Comparison of ENCODE assay signal across 17 cellular contexts in genomic region chr19:55325172-55325571, GRCh38. TPM values are rescaled to one million over a fixed set of nuclear protein-coding genes. Genes with fewer than 3 reads are reported as not detected.
DNase-seq lines count a peak whose midpoint lies in the region; TF ChIP-seq lines count a peak whose summit lies in the region.
"Had no signal": no experiment of that assay in that cellular context is flagged by ENCODE, and none has a peak within 500 bp of the region (broad histone marks: within the 10 kb centered on the region; RNA-seq: fewer than 3 reads in every experiment).

TSS of gene TMEM150B (minus strand) at chr19:55325341. CDS start at chr19:55321036, 4,305 bp downstream.

- H3K4me3 ChIP-seq in Peyer's patch (peak within 1 kb of the TSS in 1 of 4 donors; percentile 7), subcutaneous abdominal adipose tissue (ENCODE audit: low read depth in 1 of 5, low read length in 5 of 5) (peak within 1 kb of the TSS; percentile 6 to 57 (median 36))
- H3K4me3 ChIP-seq: skin epidermis had no signal

- H3K27ac Mint-ChIP-seq in activated CD4-positive, alpha-beta T cell treated with anti-CD3 and anti-CD28 coated beads, Interleukin-2, amount 10 ng/mL, durations not matched to agents 7 days and 5 days = peak within 1 kb of the TSS; percentile 50
- H3K27ac Mint-ChIP-seq: stimulated activated naive CD8-positive, alpha-beta T cell treated with anti-CD3 and anti-CD28 coated beads, Interleukin-15, amount 100 ng/mL, for 72 hours had no signal

- CTCF ChIA-PET in activated CD4-positive, alpha-beta T cell treated with anti-CD3 and anti-CD28 coated beads, Interleukin-2, amount 10 ng/mL, durations not matched to agents 7 days and 5 days (lab: Charles Lee) = interaction anchor here (1.6 kb wide), 1 partner anchor 14 kb away, joined by 4 read pairs; the partner anchor contains the start of gene KMT5C

- H3K36me3 ChIP-seq in Peyer's patch (peaks cover 0 to 2% (median 0%) of the 10 kb centered on the region in 3 donors), subcutaneous abdominal adipose tissue (ENCODE audit: control insufficient read depth in 5 of 5, insufficient read depth in 5 of 5, low read length in 5 of 5) (no peaks in the 10 kb centered on the region)

- peaks cover 19% of the 10 kb centered on the region for H3K27me3 Mint-ChIP-seq in activated CD4-positive, alpha-beta T cell treated with anti-CD3 and anti-CD28 coated beads, Interleukin-2, amount 10 ng/mL, durations not matched to agents 7 days and 5 days

- peak within 1 kb of the TSS in 3 of 5 donors; percentile 2 to 59 (median 37) for H3K9ac ChIP-seq in subcutaneous abdominal adipose tissue (ENCODE audit: low read length in 5 of 5)

- no peaks in the 10 kb centered on the region for H3K36me3 Mint-ChIP-seq in activated CD4-positive, alpha-beta T cell treated with anti-CD3 and anti-CD28 coated beads, Interleukin-2, amount 10 ng/mL, durations not matched to agents 7 days and 5 days (ENCODE audit: low read depth)

- no peak for TF ChIP-seq CTCF in Peyer's patch (IDR thresholded peaks at IDR 0.05)

- no peak within 1 kb of the TSS for H3K4me3 Mint-ChIP-seq in activated CD4-positive, alpha-beta T cell treated with anti-CD3 and anti-CD28 coated beads, Interleukin-2, amount 10 ng/mL, durations not matched to agents 7 days and 5 days
- H3K4me3 Mint-ChIP-seq: stimulated activated naive CD8-positive, alpha-beta T cell treated with anti-CD3 and anti-CD28 coated beads, Interleukin-15, amount 100 ng/mL, for 72 hours had no signal

- no peaks in the 10 kb centered on the region for H3K27me3 ChIP-seq in Peyer's patch
- H3K27me3 ChIP-seq in subcutaneous abdominal adipose tissue (ENCODE audit: control insufficient read depth in 5 of 5, insufficient read depth in 4 of 5, low read length in 5 of 5) = no peaks in the 10 kb centered on the region

- no peak for DNase-seq in activated CD4-positive, alpha-beta T cell treated with anti-CD3 and anti-CD28 coated beads, Interleukin-2, amount 10 ng/mL, durations not matched to agents 7 days and 5 days
- DNase-seq in activated CD4-positive, alpha-beta T cell treated with anti-CD3 and anti-CD28 coated beads, Interleukin-2, amount 50 U/mL, for 48 hours = no peak
- DNase-seq in Peyer's patch (no peak), medulla oblongata (ENCODE audit: extremely low spot score) (peak; percentile 61), NCI-H2227 treated with DMSO at 0.1 percent for 48 hours (lab: John Stamatoyannopoulos, UW) (no peak), hypothalamus (lab: John Stamatoyannopoulos, UW) (no peak), NCI-H1105 (lab: John Stamatoyannopoulos, UW) (no peak)
- DNase-seq: activated T-cell treated with anti-CD3 and anti-CD28 coated beads for 4 hours; cerebellar nuclear complex; COR-L47; KBM-7; NCI-H2081; stimulated activated naive CD8-positive, alpha-beta T cell treated with anti-CD3 and anti-CD28 coated beads, Interleukin-15, amount 100 ng/mL, for 72 hours had no signal

- H3K4me1 ChIP-seq in Peyer's patch = peaks cover 0 to 19% (median 0%) of the 10 kb centered on the region in 4 donors
- peaks cover 3 to 41% (median 25%) of the 10 kb centered on the region in 5 donors for H3K4me1 ChIP-seq in subcutaneous abdominal adipose tissue (ENCODE audit: control insufficient read depth in 5 of 5, insufficient read depth in 5 of 5, low read length in 5 of 5)

- POLR2A ChIA-PET in activated CD4-positive, alpha-beta T cell treated with anti-CD3 and anti-CD28 coated beads, Interleukin-2, amount 10 ng/mL, durations not matched to agents 7 days and 5 days (lab: Charles Lee) = no interaction called here

- no peaks in the 10 kb centered on the region for H3K9me3 Mint-ChIP-seq in activated CD4-positive, alpha-beta T cell treated with anti-CD3 and anti-CD28 coated beads, Interleukin-2, amount 10 ng/mL, durations not matched to agents 7 days and 5 days
- H3K9me3 Mint-ChIP-seq: stimulated activated naive CD8-positive, alpha-beta T cell treated with anti-CD3 and anti-CD28 coated beads, Interleukin-15, amount 100 ng/mL, for 72 hours had no signal

- no peaks in the 10 kb centered on the region for H3K9me3 ChIP-seq in Peyer's patch
- no peaks in the 10 kb centered on the region for H3K9me3 ChIP-seq in subcutaneous abdominal adipose tissue (ENCODE audit: control insufficient read depth in 5 of 5, low read length in 5 of 5)

- no peak for TF ChIP-seq POLR2A in Peyer's patch (IDR thresholded peaks at IDR 0.05)

- H3K27ac ChIP-seq in Peyer's patch (peak within 1 kb of the TSS in 2 of 4 donors; percentile 8 to 30), subcutaneous abdominal adipose tissue (ENCODE audit: low read depth, low read length) (peak within 1 kb of the TSS; percentile 78)

- H3K4me1 Mint-ChIP-seq in activated CD4-positive, alpha-beta T cell treated with anti-CD3 and anti-CD28 coated beads, Interleukin-2, amount 10 ng/mL, durations not matched to agents 7 days and 5 days = peaks cover 11% of the 10 kb centered on the region

RNA-seq across cellular contexts. Expression of gene TMEM150B, which starts in this region (rescaled TPM):
- total RNA-seq in activated CD4-positive, alpha-beta T cell treated with anti-CD3 and anti-CD28 coated beads, Interleukin-2, amount 10 ng/mL, durations not matched to agents 7 days and 5 days = under 1 TPM in 1 of 2 experiments, not detected in 1; 0.79 TPM
- 100 to 1,000 TPM in 3 of 4 donors, 10 to 100 TPM in 1; 26.4 to 235 (median 199) TPM for total RNA-seq in Peyer's patch
- total RNA-seq: A172, glomerular endothelial cell had no signal

Comparison
In these comparisons a context has a peak if more than half of its experiments do, and no peak if none do; other contexts are left out.
1. RNA of gene TMEM150B (total RNA-seq): 26.4 to 235 TPM in Peyer's patch; 0.79 TPM in activated CD4-positive, alpha-beta T cell treated with anti-CD3 and anti-CD28 coated beads, Interleukin-2, amount 10 ng/mL, durations not matched to agents 7 days and 5 days; every median in the first group is over 10 times any median in the second.